In genomic region chr5:40385544-40385943, GRCh38 we compare ENCODE assay signal across 11 cellular contexts.
A peak's percentile ranks its signal among the peaks of the same experiment; 100 is the strongest.
DNase-seq lines count a peak whose midpoint lies in the region; ATAC-seq and TF ChIP-seq lines count a peak whose summit lies in the region.
"Had no signal": no experiment of that assay in that cellular context is flagged by ENCODE, and none has a peak within 500 bp of the region (broad histone marks: within the 10 kb centered on the region; RNA-seq: fewer than 3 reads in every experiment).

No MANE protein-coding gene starts in this region.

- H3K27ac Mint-ChIP-seq in activated naive CD4-positive, alpha-beta T cell treated with anti-CD3 and anti-CD28 coated beads, Interleukin-2, amount 50 U/mL, for 72 hours: peak overlapping the region; percentile 92 to 95

- H3K36me3 ChIP-seq in HUES48 (ENCODE audit: control insufficient read depth, insufficient read depth, low read length) (no peaks in the 10 kb centered on the region), lung (ENCODE audit: control insufficient read depth in 2 of 2, insufficient read depth in 2 of 2, low read length in 2 of 2) (no peaks in the 10 kb centered on the region)
- H3K36me3 ChIP-seq: cardiac muscle cell, upper lobe of left lung had no signal

- peaks cover 27% of the 10 kb centered on the region for H3K4me1 ChIP-seq in HUES48 (ENCODE audit: control insufficient read depth, insufficient read depth, low read length)
- no peaks in the 10 kb centered on the region for H3K4me1 ChIP-seq in lung (ENCODE audit: control insufficient read depth in 2 of 2, insufficient read depth in 2 of 2, low read length in 2 of 2)

- H3K27ac ChIP-seq in HUES48 (ENCODE audit: low read depth, low read length) (peak overlapping the region; percentile 72), lung (ENCODE audit: low read depth in 1 of 2, low read length in 1 of 2) (peak overlapping the region in 1 of 2 donors; percentile 27)
- H3K27ac ChIP-seq: cardiac muscle cell had no signal

- no peaks in the 10 kb centered on the region for H3K27me3 ChIP-seq in HUES48 (ENCODE audit: control insufficient read depth, insufficient read depth, low read length)
- H3K27me3 ChIP-seq in lung (ENCODE audit: control insufficient read depth, insufficient read depth): no peaks in the 10 kb centered on the region
- H3K27me3 ChIP-seq: cardiac muscle cell, upper lobe of left lung had no signal

- no peak overlapping the region for H3K4me3 ChIP-seq in HUES48 (ENCODE audit: low read depth, low read length)
- no peak overlapping the region for H3K4me3 ChIP-seq in lung
- H3K4me3 ChIP-seq: cardiac muscle cell, upper lobe of left lung had no signal

- H3K9me3 Mint-ChIP-seq in activated naive CD4-positive, alpha-beta T cell treated with anti-CD3 and anti-CD28 coated beads, Interleukin-2, amount 50 U/mL, for 72 hours: peaks cover 6 to 11% of the 10 kb centered on the region in 2 donors

- no peak for TF ChIP-seq CTCF in lung (IDR thresholded peaks at IDR 0.05; ENCODE audit: control extremely low read depth, extremely low read depth)

- intact Hi-C loops in left colon (cut with DNase I, micrococcal nuclease): no loop called here

- peaks cover 10 to 36% of the 10 kb centered on the region in 2 donors for H3K36me3 Mint-ChIP-seq in activated naive CD4-positive, alpha-beta T cell treated with anti-CD3 and anti-CD28 coated beads, Interleukin-2, amount 50 U/mL, for 72 hours

- ATAC-seq in activated naive CD4-positive, alpha-beta T cell treated with anti-CD3 and anti-CD28 coated beads, Interleukin-2, amount 50 U/mL, for 72 hours: peak in 1 of 2 donors; percentile 25
- peak; percentile 60 for ATAC-seq in lung (ENCODE audit: insufficient read depth, low FRiP score)
- ATAC-seq in HG03354 (IDR thresholded peaks at IDR 0.05; ENCODE audit: poor library complexity, severe bottlenecking, unreplicated experiment): no peak
- no peak for ATAC-seq in left colon

- H3K9me3 ChIP-seq in HUES48 (ENCODE audit: control insufficient read depth, insufficient read depth, low read length) (no peaks in the 10 kb centered on the region), lung (ENCODE audit: control insufficient read depth in 2 of 2, insufficient read depth in 1 of 2, low read length in 1 of 2) (no peaks in the 10 kb centered on the region)
- H3K9me3 ChIP-seq: upper lobe of left lung had no signal

- DNase-seq in Daoy (ENCODE audit: low read depth): peak; percentile 84
- DNase-seq in activated naive CD4-positive, alpha-beta T cell treated with anti-CD3 and anti-CD28 coated beads, Interleukin-2, amount 50 U/mL, for 72 hours (ENCODE audit: low spot score in 2 of 2): no peak
- peak; percentile 54 for DNase-seq in lung (ENCODE audit: low spot score)
- DNase-seq in AG08395 (ENCODE audit: low spot score): no peak
- no peak for DNase-seq in NCI-H2081 treated with DMSO at 0.1 percent for 48 hours (lab: John Stamatoyannopoulos, UW)
- DNase-seq in left colon: no peak
- DNase-seq: GOT3, upper lobe of left lung had no signal

- H3K9ac ChIP-seq in HUES48 (ENCODE audit: low read depth, low read length): no peak overlapping the region

Comparison
In these comparisons a context has a peak if more than half of its experiments do, and no peak if none do; other contexts are left out.
1. DNase-seq: peak in Daoy (single experiment) and lung (single experiment); none in activated naive CD4-positive, alpha-beta T cell treated with anti-CD3 and anti-CD28 coated beads, Interleukin-2, amount 50 U/mL, for 72 hours (0 of 2), AG08395 (single experiment), NCI-H2081 treated with DMSO at 0.1 percent for 48 hours (single experiment) and left colon (0 of 2).